In the genomic region with DNA sequence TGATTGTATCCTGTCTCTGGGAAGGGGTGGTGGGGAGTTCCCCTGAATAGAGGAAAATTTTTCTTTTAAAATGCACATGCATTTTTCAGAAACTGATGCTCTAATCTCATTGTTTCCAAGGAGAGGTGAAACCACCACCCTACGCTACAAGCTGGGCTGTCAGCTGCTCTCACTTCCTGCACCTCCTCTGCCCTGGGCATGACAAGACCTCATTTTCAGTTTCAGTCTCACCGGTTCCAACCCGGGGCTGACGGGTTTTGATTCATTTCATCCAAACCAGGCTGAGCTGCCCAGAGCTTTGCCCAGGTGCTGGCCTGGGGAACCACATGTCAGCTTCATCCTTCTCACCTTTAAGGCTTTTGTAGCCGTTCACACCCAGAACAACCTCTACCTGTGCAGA, we compare ENCODE assay signal across 8 cellular contexts.
DNase-seq lines count a peak whose midpoint lies in the region; ATAC-seq, FAIRE-seq and TF ChIP-seq lines count a peak whose summit lies in the region.

No MANE protein-coding gene starts in this region.

- H3K4me3 ChIP-seq in esophagus squamous epithelium (no peak overlapping the region), small intestine (ENCODE audit: low read depth in 1 of 2, low read length in 2 of 2) (no peak overlapping the region), left lung (no peak overlapping the region), vagina (no peak overlapping the region)

- intact Hi-C loops in esophagus squamous epithelium (cut with DNase I) (no loop called here), left lung (cut with DNase I) (no loop called here), vagina (cut with DNase I) (no loop called here)

- peak; percentile 29 for DNase-seq in DMS153 treated with DMSO at 0.1 percent for 48 hours (lab: John Stamatoyannopoulos, UW; ENCODE audit: unreplicated experiment)
- peak; percentile 17 for DNase-seq in MV-4-11 (lab: John Stamatoyannopoulos, UW)
- DNase-seq in esophagus squamous epithelium (lab: John Stamatoyannopoulos, UW): no peak
- DNase-seq in small intestine: no peak
- no peak for DNase-seq in left lung
- no peak for DNase-seq in vagina (ENCODE audit: extremely low spot score in 2 of 2)
- no peak for DNase-seq in cerebellar cortex (ENCODE audit: low spot score)

- WGBS in esophagus squamous epithelium, 2 donors: 5 to 27% methylated on average over 5 of the region's 5 CpGs
- WGBS in small intestine, 3 donors: 6 to 23% (median 15%) methylated on average over 5 of the region's 5 CpGs

- H3K27ac ChIP-seq in esophagus squamous epithelium (peak overlapping the region; percentile 42 to 93 (median 72)), small intestine (ENCODE audit: low read depth in 1 of 2, low read length in 1 of 2) (no peak overlapping the region), left lung (no peak overlapping the region), vagina (no peak overlapping the region)

- TF ChIP-seq POLR2A in esophagus squamous epithelium (IDR thresholded peaks at IDR 0.05) (peak in 1 of 4 donors; percentile 11), vagina (IDR thresholded peaks at IDR 0.05) (no peak)

- H3K36me3 ChIP-seq in esophagus squamous epithelium: no peaks in the 10 kb centered on the region
- H3K36me3 ChIP-seq in small intestine (ENCODE audit: control insufficient read depth in 2 of 2, insufficient read depth in 2 of 2, low read length in 2 of 2): no peaks in the 10 kb centered on the region
- no peaks in the 10 kb centered on the region for H3K36me3 ChIP-seq in left lung
- H3K36me3 ChIP-seq in vagina: no peaks in the 10 kb centered on the region

- no peak for FAIRE-seq in small intestine (lab: Jason Lieb, UNC)

- ATAC-seq in GM21367 (IDR thresholded peaks at IDR 0.05; ENCODE audit: unreplicated experiment) (peak; percentile 79), left lung (no peak)

- H3K4me1 ChIP-seq in esophagus squamous epithelium (peaks cover 25 to 88% (median 27%) of the 10 kb centered on the region in 3 donors), small intestine (ENCODE audit: control insufficient read depth in 2 of 2, insufficient read depth in 1 of 2, low read depth in 1 of 2, low read length in 1 of 2) (no peaks in the 10 kb centered on the region), left lung (no peaks in the 10 kb centered on the region), vagina (peaks cover 7% of the 10 kb centered on the region)

- TF ChIP-seq CTCF in esophagus squamous epithelium (IDR thresholded peaks at IDR 0.05) (no peak), left lung (IDR thresholded peaks at IDR 0.05) (no peak), vagina (IDR thresholded peaks at IDR 0.05) (no peak)

- H3K9me3 ChIP-seq in esophagus squamous epithelium (no peaks in the 10 kb centered on the region), small intestine (ENCODE audit: control insufficient read depth, low read depth) (no peaks in the 10 kb centered on the region), left lung (no peaks in the 10 kb centered on the region), vagina (no peaks in the 10 kb centered on the region)

- H3K27me3 ChIP-seq in esophagus squamous epithelium: peaks cover 0 to 3% (median 0%) of the 10 kb centered on the region in 4 donors
- H3K27me3 ChIP-seq in small intestine (ENCODE audit: control insufficient read depth in 2 of 2, insufficient read depth in 2 of 2, low read length in 2 of 2): no peaks in the 10 kb centered on the region
- H3K27me3 ChIP-seq in left lung: peaks cover 0 to 21% of the 10 kb centered on the region in 2 donors
- H3K27me3 ChIP-seq in vagina: no peaks in the 10 kb centered on the region

Comparison
In these comparisons a context has a peak if more than half of its experiments do, and no peak if none do; other contexts are left out.
1. DNase-seq: peak in DMS153 treated with DMSO at 0.1 percent for 48 hours (single experiment) and MV-4-11 (single experiment); none in esophagus squamous epithelium (single experiment), small intestine (single experiment), left lung (0 of 2), vagina (0 of 2) and cerebellar cortex (single experiment).
2. H3K27ac ChIP-seq: peak in esophagus squamous epithelium (4 of 4); none in small intestine (0 of 2), left lung (0 of 2) and vagina (single experiment).